ENCODE assay signal across 8 cellular contexts in genomic region chr17:77354721-77355455, GRCh38.
DNase-seq lines count a peak whose midpoint lies in the region; ATAC-seq and TF ChIP-seq lines count a peak whose summit lies in the region.

No MANE protein-coding gene starts in this region.

- CTCF ChIA-PET in OCI-LY7 (lab: Charles Lee; ENCODE audit: unreplicated experiment) = no interaction called here

- TF ChIP-seq CTCF in fibroblast of villous mesenchyme (IDR thresholded peaks at IDR 0.05; ENCODE audit: insufficient read depth, low read depth, low read length) (no peak), retinal pigment epithelial cell (conservative IDR thresholded peaks at IDR 0.05; ENCODE audit: low read depth, low read length) (no peak), OCI-LY7 (conservative IDR thresholded peaks at IDR 0.05; ENCODE audit: low read length) (no peak)

- no peaks in the 10 kb centered on the region for H3K9me3 ChIP-seq in SJCRH30 (replicated peaks)
- H3K9me3 ChIP-seq in OCI-LY7 (ENCODE audit: low read length) = peaks cover 9% of the 10 kb centered on the region

- no peaks in the 10 kb centered on the region for H4K20me1 ChIP-seq in OCI-LY7 (ENCODE audit: insufficient read depth, low read length)

- BruUV-seq in OCI-LY7 (replicated peaks; lab: Mats Ljungman, UMichigan) = no TSS peak

- H3K4me3 ChIP-seq in SJCRH30 = peak overlapping the region; percentile 21
- H3K4me3 ChIP-seq in fibroblast of villous mesenchyme (ENCODE audit: low read depth, low read length) = no peak overlapping the region
- no peak overlapping the region for H3K4me3 ChIP-seq in retinal pigment epithelial cell (ENCODE audit: low read length)
- no peak overlapping the region for H3K4me3 ChIP-seq in OCI-LY7 (ENCODE audit: low read depth, low read length, poor library complexity, severe bottlenecking)

- H3K36me3 ChIP-seq in SJCRH30 (no peaks in the 10 kb centered on the region), OCI-LY7 (ENCODE audit: insufficient read depth, low read length) (no peaks in the 10 kb centered on the region)

- DNase-seq in GM04503 (ENCODE audit: low read depth) = peak; percentile 100
- peak; percentile 98 to 99 for DNase-seq in SJCRH30
- peak; percentile 97 for DNase-seq in fibroblast of villous mesenchyme (ENCODE audit: low read depth)
- DNase-seq in retinal pigment epithelial cell (ENCODE audit: low read depth) = peak; percentile 70
- no peak for DNase-seq in OCI-LY7 (ENCODE audit: low spot score)
- DNase-seq in UCSD-AML1 (lab: John Stamatoyannopoulos, UW; ENCODE audit: unreplicated experiment) = no peak

- H3K79me2 ChIP-seq in OCI-LY7 (ENCODE audit: insufficient read depth, low read depth, low read length) = no peaks in the 10 kb centered on the region

- no peaks in the 10 kb centered on the region for H3K27me3 ChIP-seq in SJCRH30

- no peak overlapping the region for H2AFZ ChIP-seq in OCI-LY7 (ENCODE audit: low read length)

- H3K9me2 ChIP-seq in OCI-LY7 (ENCODE audit: insufficient read depth, low read length) = no peaks in the 10 kb centered on the region

- ATAC-seq in HG02798 (IDR thresholded peaks at IDR 0.05; ENCODE audit: poor library complexity, unreplicated experiment) = no peak
- ATAC-seq in HG03378 (IDR thresholded peaks at IDR 0.05; ENCODE audit: unreplicated experiment) = no peak

- peak overlapping the region; percentile 77 for H3K27ac ChIP-seq in SJCRH30
- no peak overlapping the region for H3K27ac ChIP-seq in OCI-LY7 (ENCODE audit: low read depth, low read length, poor library complexity, severe bottlenecking)

- POLR2A ChIA-PET in OCI-LY7 (lab: Charles Lee) = no interaction called here

- H3K4me1 ChIP-seq in SJCRH30 (peaks cover 33% of the 10 kb centered on the region), OCI-LY7 (ENCODE audit: insufficient read depth, low read length, poor library complexity, severe bottlenecking) (no peaks in the 10 kb centered on the region)

- no peak overlapping the region for H3K4me2 ChIP-seq in OCI-LY7 (ENCODE audit: low read length)

- intact Hi-C loops in OCI-LY7 (cut with micrococcal nuclease; ENCODE audit: unreplicated experiment) = no loop called here

Comparison
In these comparisons a context has a peak if more than half of its experiments do, and no peak if none do; other contexts are left out.
1. DNase-seq: peak in GM04503 (single experiment), SJCRH30 (2 of 2), fibroblast of villous mesenchyme (single experiment) and retinal pigment epithelial cell (single experiment); none in OCI-LY7 (single experiment) and UCSD-AML1 (single experiment).